ENCODE assay signal across 6 cellular contexts in genomic region chr3:49812916-49813496, GRCh38. TPM values are rescaled to one million over a fixed set of nuclear protein-coding genes. Genes with fewer than 3 reads are reported as not detected.
A peak's percentile ranks its signal among the peaks of the same experiment; 100 is the strongest.
DNase-seq lines count a peak whose midpoint lies in the region; ATAC-seq and TF ChIP-seq lines count a peak whose summit lies in the region.

No MANE protein-coding gene starts in this region.

- no peak for DNase-seq in central memory CD8-positive, alpha-beta T cell (ENCODE audit: low spot score in 2 of 2)
- DNase-seq in osteocyte (ENCODE audit: extremely low spot score, unreplicated experiment) = no peak

- H3K4me3 Mint-ChIP-seq in central memory CD8-positive, alpha-beta T cell = peak overlapping the region; percentile 93
- peak overlapping the region; percentile 75 for H3K4me3 Mint-ChIP-seq in osteocyte (ENCODE audit: unreplicated experiment)

- ATAC-seq in GM19467 (IDR thresholded peaks at IDR 0.05; ENCODE audit: unreplicated experiment) (peak; percentile 6), GM21528 (IDR thresholded peaks at IDR 0.05; ENCODE audit: low FRiP score, unreplicated experiment) (no peak), HG03342 (IDR thresholded peaks at IDR 0.05; ENCODE audit: unreplicated experiment) (no peak), HG02885 (IDR thresholded peaks at IDR 0.05; ENCODE audit: poor library complexity, unreplicated experiment) (no peak)
- no peak for ATAC-seq in central memory CD8-positive, alpha-beta T cell (replicated peaks; ENCODE audit: extremely low read depth, poor library complexity, severe bottlenecking)

- TF ChIP-seq CTCF in osteocyte (IDR thresholded peaks at IDR 0.05) = no peak

- H3K27ac Mint-ChIP-seq in central memory CD8-positive, alpha-beta T cell (ENCODE audit: low read depth) = peak overlapping the region; percentile 93
- H3K27ac Mint-ChIP-seq in osteocyte (ENCODE audit: unreplicated experiment) = peak overlapping the region; percentile 93

- no peaks in the 10 kb centered on the region for H3K9me3 Mint-ChIP-seq in central memory CD8-positive, alpha-beta T cell
- no peaks in the 10 kb centered on the region for H3K9me3 Mint-ChIP-seq in osteocyte (ENCODE audit: unreplicated experiment)

- H3K36me3 Mint-ChIP-seq in central memory CD8-positive, alpha-beta T cell (ENCODE audit: insufficient read depth) = peaks cover 18% of the 10 kb centered on the region
- H3K36me3 Mint-ChIP-seq in osteocyte (ENCODE audit: unreplicated experiment) = peaks cover 4% of the 10 kb centered on the region

- H3K27me3 Mint-ChIP-seq in central memory CD8-positive, alpha-beta T cell = no peaks in the 10 kb centered on the region
- H3K27me3 Mint-ChIP-seq in osteocyte (ENCODE audit: unreplicated experiment) = no peaks in the 10 kb centered on the region

- peaks cover 22% of the 10 kb centered on the region for H3K4me1 Mint-ChIP-seq in central memory CD8-positive, alpha-beta T cell
- H3K4me1 Mint-ChIP-seq in osteocyte (ENCODE audit: unreplicated experiment) = peaks cover 18% of the 10 kb centered on the region

RNA-seq across cellular contexts. Expression of gene UBA7, which starts 0.7 kb away (rescaled TPM):
- 63.2 and 63.6 TPM in 2 replicates for total RNA-seq in osteocyte

RNA-seq across cellular contexts. Expression of gene INKA1, which starts 9.9 kb away (rescaled TPM):
- 5.1 and 5.2 TPM in 2 replicates for total RNA-seq in osteocyte

RNA-seq across cellular contexts. Expression of gene CDHR4, which starts 13.3 kb away (rescaled TPM):
- total RNA-seq in osteocyte = not detected in 2 replicates

RNA-seq across cellular contexts. Expression of gene IP6K1, which starts 26.7 kb away (rescaled TPM):
- total RNA-seq in osteocyte = 60.1 and 66.9 TPM in 2 replicates

RNA-seq across cellular contexts. Expression of gene TRAIP, which starts 43.4 kb away (rescaled TPM):
- 3.4 and 5.3 TPM in 2 replicates for total RNA-seq in osteocyte
